In genomic region chr1:33158366-33158765, GRCh38 we compare ENCODE assay signal across 2 cellular contexts.
TF ChIP-seq lines count a peak whose summit lies in the region.

No MANE protein-coding gene starts in this region.

TF ChIP-seq in HepG2, 621 proteins besides CTCF, POLR2A, EP300 and RAD21:
- TF ChIP-seq CREM (IDR thresholded peaks at IDR 0.05) = no peak
- no peak for TF ChIP-seq CREM (CRISPR knock-in tag; IDR thresholded peaks at IDR 0.05)
- peak; percentile 71 for TF ChIP-seq ZNF629 (CRISPR knock-in tag; conservative IDR thresholded peaks at IDR 0.05)
- TF ChIP-seq RFX3 (CRISPR knock-in tag; IDR thresholded peaks at IDR 0.05) = no peak

TF ChIP-seq in K562, 482 proteins besides CTCF, POLR2A, EP300 and RAD21:
- TF ChIP-seq HDAC6 (IDR thresholded peaks at IDR 0.05; ENCODE audit: low read depth, low read length) (no peak), PURB (CRISPR knock-in tag; IDR thresholded peaks at IDR 0.05; ENCODE audit: low read depth) (no peak), HSF4 (CRISPR knock-in tag; IDR thresholded peaks at IDR 0.05; ENCODE audit: borderline replicate concordance) (no peak), RBM17 (IDR thresholded peaks at IDR 0.05; ENCODE audit: borderline replicate concordance, low read depth, low read length) (no peak), SNAPC5 (CRISPR knock-in tag; IDR thresholded peaks at IDR 0.05) (no peak), KDM1A (IDR thresholded peaks at IDR 0.05) (0 out of 4 replicates have a peak, but pooled peaks of 1 of the 2 experiments have one; percentile 21), TEAD1 (CRISPR knock-in tag; IDR thresholded peaks at IDR 0.05) (no peak), CEBPZ (IDR thresholded peaks at IDR 0.05; ENCODE audit: borderline replicate concordance, low read depth, low read length) (no peak), RBM25 (IDR thresholded peaks at IDR 0.05; ENCODE audit: low read depth, low read length, severe bottlenecking) (peak; percentile 77), BCOR (IDR thresholded peaks at IDR 0.05) (peak; percentile 57), KDM4B (IDR thresholded peaks at IDR 0.05; ENCODE audit: borderline replicate concordance in 2 of 2, low read depth in 1 of 2) (no peak), KAT7 (CRISPR knock-in tag; IDR thresholded peaks at IDR 0.05; ENCODE audit: borderline replicate concordance) (no peak), SOX6 (IDR thresholded peaks at IDR 0.05) (no peak)
